In the genomic region with DNA sequence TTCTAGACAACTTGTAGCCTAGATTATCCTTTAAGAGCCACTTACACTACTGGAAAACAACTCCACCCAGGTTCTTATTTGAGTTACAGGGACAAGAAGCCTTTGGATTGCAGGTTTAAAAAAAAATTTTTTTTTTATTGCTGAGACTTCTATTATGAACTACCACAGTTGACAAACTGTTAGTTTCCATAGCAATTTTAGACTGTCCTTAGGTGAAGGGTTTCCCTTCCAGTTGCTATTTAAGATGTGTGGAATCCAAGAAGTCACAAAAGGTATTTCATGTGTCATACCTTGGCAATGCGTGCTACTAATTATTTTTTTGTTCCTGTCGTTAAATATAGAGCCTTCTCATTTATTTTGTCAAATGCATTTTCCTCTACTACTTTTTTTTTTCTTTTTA, we compare ENCODE assay signal across 23 cellular contexts.
"Had no signal": no experiment of that assay in that cellular context is flagged by ENCODE, and none has a peak within 500 bp of the region (broad histone marks: within the 10 kb centered on the region; RNA-seq: fewer than 3 reads in every experiment).

No MANE protein-coding gene starts in this region.

- H3K27me3 ChIP-seq: dorsolateral prefrontal cortex, gastrocnemius medialis, heart right ventricle, neutrophil, right atrium auricular region, sigmoid colon, testis, tibial nerve, upper lobe of right lung had no signal

- H3K36me3 ChIP-seq: gastrocnemius medialis, heart right ventricle, left ventricle myocardium inferior, neutrophil, right atrium auricular region, sigmoid colon, tibial nerve, upper lobe of right lung had no signal

- H3K9me3 Mint-ChIP-seq: naive B cell; stimulated activated naive B cell treated with anti-CD40 and anti-IgM and Interleukin-4, amounts not matched to agents 10 μg/mL and 1 μg/mL and 100 μg/mL, for 72 hours; stimulated activated naive CD8-positive, alpha-beta T cell treated with anti-CD3 and anti-CD28 coated beads, Interleukin-15, amount 100 ng/mL, for 72 hours had no signal

- H3K4me3 Mint-ChIP-seq: naive B cell; stimulated activated naive B cell treated with anti-CD40 and anti-IgM and Interleukin-4, amounts not matched to agents 10 μg/mL and 1 μg/mL and 100 μg/mL, for 72 hours; stimulated activated naive CD8-positive, alpha-beta T cell treated with anti-CD3 and anti-CD28 coated beads, Interleukin-15, amount 100 ng/mL, for 72 hours had no signal

- H3K4me1 ChIP-seq: gastrocnemius medialis, left ventricle myocardium inferior, right atrium auricular region, testis, upper lobe of right lung had no signal

- H3K4me3 ChIP-seq: coronary artery, dorsolateral prefrontal cortex, gastrocnemius medialis, heart right ventricle, left ventricle myocardium inferior, lung, right atrium auricular region, sigmoid colon, skin epidermis, testis, tibial nerve, upper lobe of right lung had no signal

- FAIRE-seq: islet of Langerhans had no signal

- H3K36me3 Mint-ChIP-seq: naive B cell; stimulated activated naive B cell treated with anti-CD40 and anti-IgM and Interleukin-4, amounts not matched to agents 10 μg/mL and 1 μg/mL and 100 μg/mL, for 72 hours had no signal

- H3K4me1 Mint-ChIP-seq: naive B cell; stimulated activated naive B cell treated with anti-CD40 and anti-IgM and Interleukin-4, amounts not matched to agents 10 μg/mL and 1 μg/mL and 100 μg/mL, for 72 hours had no signal

- ATAC-seq: gastrocnemius medialis; heart right ventricle; stimulated activated naive B cell treated with anti-CD40 and anti-IgM and Interleukin-4, amounts not matched to agents 10 μg/mL and 1 μg/mL and 100 μg/mL, for 72 hours; stimulated activated naive CD8-positive, alpha-beta T cell treated with anti-CD3 and anti-CD28 coated beads, Interleukin-15, amount 100 ng/mL, for 72 hours; upper lobe of right lung had no signal

- H3K27me3 Mint-ChIP-seq: stimulated activated naive B cell treated with anti-CD40 and anti-IgM and Interleukin-4, amounts not matched to agents 10 μg/mL and 1 μg/mL and 100 μg/mL, for 72 hours; stimulated activated naive CD8-positive, alpha-beta T cell treated with anti-CD3 and anti-CD28 coated beads, Interleukin-15, amount 100 ng/mL, for 72 hours had no signal

- H3K9me3 ChIP-seq: gastrocnemius medialis, neutrophil, right atrium auricular region, sigmoid colon, testis, tibial nerve, upper lobe of right lung had no signal

- DNase-seq: dorsolateral prefrontal cortex; effector CD8-positive, alpha-beta T cell; gastrocnemius medialis; heart right ventricle; hypothalamus; left ventricle myocardium inferior; mesenchymal stem cell; naive B cell; posterior cingulate gyrus; sigmoid colon; stimulated activated CD4-positive, alpha-beta T cell treated with anti-CD3 and anti-CD28 coated beads, Interleukin-2, amount 100 ng/mL, for 24 hours; stimulated activated CD4-positive, alpha-beta T cell treated with anti-CD3 and anti-CD28 coated beads, Interleukin-4, amount 100 ng/mL, for 4 hours; stimulated activated naive B cell treated with anti-CD40 and anti-IgM and Interleukin-4, amounts not matched to agents 10 μg/mL and 1 μg/mL and 100 μg/mL, for 72 hours; stimulated activated naive CD8-positive, alpha-beta T cell treated with anti-CD3 and anti-CD28 coated beads, Interleukin-15, amount 100 ng/mL, for 72 hours; testis; upper lobe of right lung had no signal

- H3K27ac Mint-ChIP-seq: naive B cell; stimulated activated naive B cell treated with anti-CD40 and anti-IgM and Interleukin-4, amounts not matched to agents 10 μg/mL and 1 μg/mL and 100 μg/mL, for 72 hours had no signal

- H3K27ac ChIP-seq: coronary artery, gastrocnemius medialis, heart right ventricle, left ventricle myocardium inferior, neutrophil, right atrium auricular region, skin epidermis, testis, tibial nerve, upper lobe of right lung had no signal
